In genomic region chr22:33018232-33018864, GRCh38 we compare ENCODE assay signal across 8 cellular contexts. TPM values are rescaled to one million over a fixed set of nuclear protein-coding genes. Genes with fewer than 3 reads are reported as not detected.
DNase-seq lines count a peak whose midpoint lies in the region; ATAC-seq and TF ChIP-seq lines count a peak whose summit lies in the region.

No MANE protein-coding gene starts in this region.

- WGBS in iPS DF 6.9 (ENCODE audit: insufficient coverage, insufficient read length): no CpG with 5 or more reads among the region's 7 CpGs

- no peak overlapping the region for H2AFZ ChIP-seq in HCT116 (ENCODE audit: low read depth, low read length, poor library complexity, severe bottlenecking)

- CTCF ChIA-PET in CD4-positive, alpha-beta T cell (lab: Charles Lee): interaction anchor here (0.6 kb wide), 1 partner anchor 26 kb away, joined by 3 read pairs; no protein-coding TSS in a partner anchor
- CTCF ChIA-PET in HCT116 (lab: Charles Lee): interaction anchor here (0.6 to 2.3 kb wide), 12 partner anchors 8 to 191 kb away, joined by 3 to 15 read pairs (median 4); no protein-coding TSS in a partner anchor

- H3K27me3 Mint-ChIP-seq in CD4-positive, alpha-beta T cell: peaks cover 16% of the 10 kb centered on the region

- H3K27ac ChIP-seq in CD4-positive, alpha-beta T cell (ENCODE audit: low read depth, low read length): no peak overlapping the region
- H3K27ac ChIP-seq in HCT116 (ENCODE audit: low read depth, low read length): no peak overlapping the region
- no peak overlapping the region for H3K27ac ChIP-seq in iPS DF 6.9 (ENCODE audit: low read length)

- H3K4me1 Mint-ChIP-seq in CD4-positive, alpha-beta T cell (ENCODE audit: low read depth): no peaks in the 10 kb centered on the region

- peak; percentile 73 for TF ChIP-seq CTCF in CD4-positive, alpha-beta T cell (IDR thresholded peaks at IDR 0.05)
- peak; percentile 26 to 94 (median 90); a peak in 5 of 6 replicates for TF ChIP-seq CTCF in HCT116 (IDR thresholded peaks at IDR 0.05 in 2 of 3, conservative IDR thresholded peaks at IDR 0.05 in 1 of 3; ENCODE audit: borderline replicate concordance in 1 of 3, insufficient read depth in 1 of 3, low read depth in 2 of 3, low read length in 2 of 3)

- no TSS peak for BruUV-seq in HCT116 (replicated peaks; lab: Mats Ljungman, UMichigan)

- H3K9me3 ChIP-seq in CD4-positive, alpha-beta T cell (ENCODE audit: control insufficient read depth, low read length): no peaks in the 10 kb centered on the region
- H3K9me3 ChIP-seq in HCT116 (ENCODE audit: control insufficient read depth in 1 of 2, insufficient read depth in 1 of 2, low read depth in 1 of 2, low read length in 2 of 2) (no peaks in the 10 kb centered on the region), iPS DF 6.9 (ENCODE audit: control insufficient read depth, insufficient read depth, low read length) (no peaks in the 10 kb centered on the region)

- H3K4me3 Mint-ChIP-seq in CD4-positive, alpha-beta T cell: no peak overlapping the region

- H3K79me2 ChIP-seq in HCT116 (ENCODE audit: insufficient read depth, low read length): no peaks in the 10 kb centered on the region

- H3K4me1 ChIP-seq in HCT116 (ENCODE audit: control insufficient read depth in 1 of 2, insufficient read depth in 2 of 2, low read length in 2 of 2): no peaks in the 10 kb centered on the region
- H3K4me1 ChIP-seq in iPS DF 6.9 (ENCODE audit: control insufficient read depth, insufficient read depth, low read length): no peaks in the 10 kb centered on the region

- H3K36me3 ChIP-seq in HCT116 (ENCODE audit: control insufficient read depth in 1 of 2, insufficient read depth in 2 of 2, low read length in 2 of 2) (no peaks in the 10 kb centered on the region), iPS DF 6.9 (ENCODE audit: control insufficient read depth, insufficient read depth, low read length) (no peaks in the 10 kb centered on the region)

- peak in 4 of 10 experiments; percentile 3 to 19 (median 4) for DNase-seq in CD4-positive, alpha-beta T cell
- peak; percentile 18 for DNase-seq in HCT116 (ENCODE audit: low read depth, low spot score)
- peak; percentile 27 for DNase-seq in RPMI7951 (ENCODE audit: low read depth)
- DNase-seq in astrocyte of the hippocampus (ENCODE audit: low read depth, low spot score): peak; percentile 70
- DNase-seq in iPS DF 6.9 (ENCODE audit: low read depth, low spot score): peak; percentile 54
- DNase-seq in stimulated activated CD4-positive, alpha-beta T cell treated with anti-CD3 and anti-CD28 coated beads, Interleukin-15, amount 100 ng/mL, for 24 hours: peak; percentile 66

- H3K36me3 Mint-ChIP-seq in CD4-positive, alpha-beta T cell (ENCODE audit: low read depth): no peaks in the 10 kb centered on the region

- no peak for ATAC-seq in CD4-positive, alpha-beta T cell (ENCODE audit: poor library complexity)
- ATAC-seq in HCT116: peak; percentile 87
- ATAC-seq in HG03432 (IDR thresholded peaks at IDR 0.05; ENCODE audit: unreplicated experiment): no peak
- ATAC-seq in HG02588 (IDR thresholded peaks at IDR 0.05; ENCODE audit: unreplicated experiment): no peak

- no peaks in the 10 kb centered on the region for H3K9me3 Mint-ChIP-seq in CD4-positive, alpha-beta T cell

- H3K4me2 ChIP-seq in HCT116 (ENCODE audit: low read length): no peak overlapping the region

- no peaks in the 10 kb centered on the region for H3K9me2 ChIP-seq in HCT116 (ENCODE audit: insufficient read depth)

- peak; percentile 56 for TF ChIP-seq RAD21 in HCT116 (IDR thresholded peaks at IDR 0.05; ENCODE audit: low read depth)

- no peak overlapping the region for H3K27ac Mint-ChIP-seq in CD4-positive, alpha-beta T cell

- no peaks in the 10 kb centered on the region for H3K27me3 ChIP-seq in CD4-positive, alpha-beta T cell (ENCODE audit: control insufficient read depth, insufficient read depth, low read length)
- H3K27me3 ChIP-seq in HCT116 (ENCODE audit: insufficient read depth, low read length) (peaks cover 7% of the 10 kb centered on the region; the same call in 1 of the 2 replicates), iPS DF 6.9 (ENCODE audit: control insufficient read depth, insufficient read depth, low read length) (no peaks in the 10 kb centered on the region)

- H3K4me3 ChIP-seq in HCT116 (replicated peaks in 1 of 2; ENCODE audit: low read depth in 1 of 2, low read length in 2 of 2) (no peak overlapping the region), iPS DF 6.9 (ENCODE audit: low read length) (no peak overlapping the region)

- RAD21 ChIA-PET in HCT116 (lab: Charles Lee; ENCODE audit: low non-redundant PET in 1 of 2, low total read pairs in 2 of 2, uncharacterized antibody in 2 of 2, unreplicated experiment in 2 of 2): interaction anchor here (0.6 to 1.4 kb wide), 2 partner anchors 31 kb away, joined by 3 to 4 read pairs; no protein-coding TSS in a partner anchor

- no peak for TF ChIP-seq POLR2A in HCT116 (IDR thresholded peaks at IDR 0.05; ENCODE audit: borderline replicate concordance, extremely low read depth, insufficient read depth, insufficient read length)

- intact Hi-C loops in CD4-positive, alpha-beta T cell (cut with DNase I, micrococcal nuclease): no loop called here
- intact Hi-C loops in HCT116 (cut with micrococcal nuclease): loop anchor here (1.0 to 5.0 kb wide), 2 partner anchors 31 to 184 kb away; no protein-coding TSS in a partner anchor

- POLR2A ChIA-PET in CD4-positive, alpha-beta T cell (lab: Charles Lee): no interaction called here
- POLR2A ChIA-PET in HCT116 (lab: Charles Lee): no interaction called here

- no peaks in the 10 kb centered on the region for H4K20me1 ChIP-seq in HCT116 (ENCODE audit: insufficient read depth)

- no peak overlapping the region for H3K9ac ChIP-seq in HCT116 (ENCODE audit: low read length)

TF ChIP-seq in HCT116, 20 proteins besides CTCF, POLR2A, EP300 and RAD21:
- no peak for TF ChIP-seq TCF7L2 (IDR thresholded peaks at IDR 0.05; ENCODE audit: borderline replicate concordance, extremely low read depth, insufficient read depth, insufficient read length)

RNA-seq across cellular contexts. Expression of gene SYN3, which starts 39.8 kb away (rescaled TPM):
- not detected for total RNA-seq in CD4-positive, alpha-beta T cell
- total RNA-seq in HCT116 (2021; ENCODE audit: unreplicated experiment): not detected
- polyA plus RNA-seq in HCT116 (2012): not detected in 2 replicates
- not detected in 2 replicates for total RNA-seq in RPMI7951 (2014; rRNA removed; shearing (Covaris generic))
